In genomic region chr4:164442167-164442566, GRCh38 we compare ENCODE assay signal across 16 cellular contexts.
DNase-seq lines count a peak whose midpoint lies in the region; TF ChIP-seq lines count a peak whose summit lies in the region.
"Had no signal": no experiment of that assay in that cellular context is flagged by ENCODE, and none has a peak within 500 bp of the region (broad histone marks: within the 10 kb centered on the region; RNA-seq: fewer than 3 reads in every experiment).

No MANE protein-coding gene starts in this region.

- TF ChIP-seq CTCF in brain microvascular endothelial cell (IDR thresholded peaks at IDR 0.05; ENCODE audit: low read depth, low read length, missing control alignments), result no peak

- H3K4me3 ChIP-seq in brain microvascular endothelial cell (ENCODE audit: low read depth, low read length), result no peak overlapping the region
- H3K4me3 ChIP-seq: A549, MG63 had no signal

- DNase-seq in DMS53 (lab: John Stamatoyannopoulos, UW) (peak; percentile 55), OCI-M1 (lab: John Stamatoyannopoulos, UW) (peak; percentile 44), brain microvascular endothelial cell (peak; percentile 38), iris pigment epithelial cell (ENCODE audit: low read depth) (peak; percentile 44), NCI-H128 (lab: John Stamatoyannopoulos, UW; ENCODE audit: unreplicated experiment) (no peak), NCI-H2171 treated with DMSO at 0.1 percent for 48 hours (lab: John Stamatoyannopoulos, UW) (no peak), inferior parietal cortex (ENCODE audit: extremely low spot score) (no peak)
- no peak for DNase-seq in activated CD4-positive, CD25-positive, alpha-beta regulatory T cell (lab: John Stamatoyannopoulos, UW)
- DNase-seq: HFFc6, MG63, NCI-H1092 treated with DMSO at 0.1 percent for 48 hours, NCI-H1930, NCI-H510A treated with DMSO at 0.1 percent for 48 hours, SK-N-SH had no signal

- in situ Hi-C loops in brain microvascular endothelial cell (cut with HindIII; ENCODE audit: low pct_ligation_motif_present, low sequenced_read_pairs), result no loop called here

- peak overlapping the region; percentile 64 for H3K27ac ChIP-seq in brain microvascular endothelial cell
- H3K27ac ChIP-seq: A549, KMS-11 had no signal

- no peaks in the 10 kb centered on the region for H3K27me3 ChIP-seq in brain microvascular endothelial cell (replicated peaks)
- H3K27me3 ChIP-seq: MG63 had no signal

- no peaks in the 10 kb centered on the region for H3K36me3 ChIP-seq in brain microvascular endothelial cell (replicated peaks)
- H3K36me3 ChIP-seq: MG63 had no signal

Comparison
In these comparisons a context has a peak if more than half of its experiments do, and no peak if none do; other contexts are left out.
1. DNase-seq: peak in DMS53 (single experiment), OCI-M1 (single experiment), brain microvascular endothelial cell (single experiment) and iris pigment epithelial cell (single experiment); none in activated CD4-positive, CD25-positive, alpha-beta regulatory T cell (0 of 4), NCI-H128 (single experiment), NCI-H2171 treated with DMSO at 0.1 percent for 48 hours (single experiment) and inferior parietal cortex (single experiment).